8 cellular contexts compared by ENCODE assay signal in genomic region chr6:140462495-140463311, GRCh38.
A peak's percentile ranks its signal among the peaks of the same experiment; 100 is the strongest.
DNase-seq lines count a peak whose midpoint lies in the region; ATAC-seq, FAIRE-seq and TF ChIP-seq lines count a peak whose summit lies in the region.

No MANE protein-coding gene starts in this region.

- TF ChIP-seq CTCF in HCT116 (IDR thresholded peaks at IDR 0.05 in 2 of 3, conservative IDR thresholded peaks at IDR 0.05 in 1 of 3; ENCODE audit: borderline replicate concordance in 1 of 3, insufficient read depth in 1 of 3, low read depth in 2 of 3, low read length in 2 of 3) (no peak), heart right ventricle (IDR thresholded peaks at IDR 0.05) (no peak), A673 (conservative IDR thresholded peaks at IDR 0.05; ENCODE audit: low read depth, low read length) (no peak)

- H3K36me3 ChIP-seq in HCT116 (ENCODE audit: control insufficient read depth in 1 of 2, insufficient read depth in 2 of 2, low read length in 2 of 2): no peaks in the 10 kb centered on the region
- H3K36me3 ChIP-seq in SK-N-MC (ENCODE audit: insufficient read depth, low read length): no peaks in the 10 kb centered on the region
- no peaks in the 10 kb centered on the region for H3K36me3 ChIP-seq in heart right ventricle
- no peaks in the 10 kb centered on the region for H3K36me3 ChIP-seq in small intestine (ENCODE audit: control insufficient read depth in 2 of 2, insufficient read depth in 2 of 2, low read length in 2 of 2)
- H3K36me3 ChIP-seq in A673 (ENCODE audit: insufficient read depth, low read length, poor library complexity, severe bottlenecking): no peaks in the 10 kb centered on the region

- H3K4me3 ChIP-seq in HCT116 (replicated peaks in 1 of 2; ENCODE audit: low read depth in 1 of 2, low read length in 2 of 2) (no peak overlapping the region), SK-N-MC (no peak overlapping the region), heart right ventricle (no peak overlapping the region), small intestine (ENCODE audit: low read depth in 1 of 2, low read length in 2 of 2) (no peak overlapping the region), A673 (ENCODE audit: low read depth, low read length, poor library complexity, severe bottlenecking) (no peak overlapping the region)

- FAIRE-seq in small intestine (lab: Jason Lieb, UNC): peak; percentile 87

- DNase-seq in HCT116 (ENCODE audit: low read depth, low spot score): peak; percentile 35
- DNase-seq in SK-N-MC (ENCODE audit: low read depth, low spot score): no peak
- no peak for DNase-seq in heart right ventricle
- peak; percentile 32 for DNase-seq in small intestine
- no peak for DNase-seq in A673 (ENCODE audit: low spot score)
- no peak for DNase-seq in activated effector memory CD4-positive, alpha-beta T cell treated with Interleukin-2 at 50 U/mL for 16 hours
- no peak for DNase-seq in activated naive CD4-positive, alpha-beta T cell treated with anti-CD3 and anti-CD28 coated beads for 36 hours

- no peaks in the 10 kb centered on the region for H3K9me2 ChIP-seq in HCT116 (ENCODE audit: insufficient read depth)

- no peak overlapping the region for H3K4me3 Mint-ChIP-seq in activated naive CD4-positive, alpha-beta T cell treated with anti-CD3 and anti-CD28 coated beads for 36 hours

- H3K79me2 ChIP-seq in HCT116 (ENCODE audit: insufficient read depth, low read length): no peaks in the 10 kb centered on the region

- H3K4me1 ChIP-seq in HCT116 (ENCODE audit: control insufficient read depth in 1 of 2, insufficient read depth in 2 of 2, low read length in 2 of 2) (peaks cover 14 to 17% of the 10 kb centered on the region in 2 experiments; a peak in 3 of 4 replicates), heart right ventricle (peaks cover 0 to 21% (median 12%) of the 10 kb centered on the region in 9 donors), small intestine (ENCODE audit: control insufficient read depth in 2 of 2, insufficient read depth in 1 of 2, low read depth in 1 of 2, low read length in 1 of 2) (peaks cover 0 to 4% of the 10 kb centered on the region in 2 donors), A673 (ENCODE audit: insufficient read depth, low read length, poor library complexity, severe bottlenecking) (peaks cover 9% of the 10 kb centered on the region)

- H3K9ac ChIP-seq in HCT116 (ENCODE audit: low read length) (no peak overlapping the region), SK-N-MC (ENCODE audit: insufficient read length) (no peak overlapping the region)

- no peaks in the 10 kb centered on the region for H4K20me1 ChIP-seq in HCT116 (ENCODE audit: insufficient read depth)

- ATAC-seq in HCT116 (peak; percentile 58; the same call in 1 of the 2 replicates), heart right ventricle (peak; percentile 63 to 83 (median 80)), HG03439 (IDR thresholded peaks at IDR 0.05; ENCODE audit: unreplicated experiment) (no peak)

- no TSS peak for BruUV-seq in HCT116 (replicated peaks; lab: Mats Ljungman, UMichigan)
- BruUV-seq in A673 (replicated peaks; lab: Mats Ljungman, UMichigan): no TSS peak

- CTCF ChIA-PET in HCT116 (lab: Charles Lee): no interaction called here
- CTCF ChIA-PET in A673 (lab: Charles Lee): no interaction called here
- CTCF ChIA-PET in activated naive CD4-positive, alpha-beta T cell treated with anti-CD3 and anti-CD28 coated beads for 36 hours (lab: Charles Lee): no interaction called here

- RAD21 ChIA-PET in HCT116 (lab: Charles Lee; ENCODE audit: low non-redundant PET in 1 of 2, low total read pairs in 2 of 2, uncharacterized antibody in 2 of 2, unreplicated experiment in 2 of 2): no interaction called here

- peaks cover 4% of the 10 kb centered on the region for H3K9me3 Mint-ChIP-seq in activated naive CD4-positive, alpha-beta T cell treated with anti-CD3 and anti-CD28 coated beads for 36 hours

- no peak for TF ChIP-seq RAD21 in HCT116 (IDR thresholded peaks at IDR 0.05; ENCODE audit: low read depth)

- no peak for TF ChIP-seq POLR2A in HCT116 (IDR thresholded peaks at IDR 0.05; ENCODE audit: borderline replicate concordance, extremely low read depth, insufficient read depth, insufficient read length)

- intact Hi-C loops in HCT116 (cut with micrococcal nuclease): loop anchor here (10.0 kb wide), 1 partner anchor 432 kb away; no protein-coding TSS in a partner anchor
- intact Hi-C loops in heart right ventricle (cut with DNase I): no loop called here
- intact Hi-C loops in A673 (cut with micrococcal nuclease; ENCODE audit: unreplicated experiment): no loop called here
- intact Hi-C loops in activated naive CD4-positive, alpha-beta T cell treated with anti-CD3 and anti-CD28 coated beads for 36 hours (cut with micrococcal nuclease): no loop called here

- H3K36me3 Mint-ChIP-seq in activated naive CD4-positive, alpha-beta T cell treated with anti-CD3 and anti-CD28 coated beads for 36 hours (ENCODE audit: low read depth): no peaks in the 10 kb centered on the region

- H3K4me2 ChIP-seq in HCT116 (ENCODE audit: low read length): peak overlapping the region; percentile 44

- no peaks in the 10 kb centered on the region for H3K4me1 Mint-ChIP-seq in activated naive CD4-positive, alpha-beta T cell treated with anti-CD3 and anti-CD28 coated beads for 36 hours (ENCODE audit: low read depth)

- H3K27ac ChIP-seq in HCT116 (ENCODE audit: low read depth, low read length) (peak overlapping the region; percentile 59), SK-N-MC (peak overlapping the region; percentile 73), heart right ventricle (peak overlapping the region in 9 of 10 donors; percentile 11 to 82 (median 67)), small intestine (ENCODE audit: low read depth in 1 of 2, low read length in 1 of 2) (peak overlapping the region in 1 of 2 donors; percentile 81), A673 (ENCODE audit: low read depth, low read length, poor library complexity, severe bottlenecking) (no peak overlapping the region)

- WGBS in heart right ventricle, 2 donors: 34 to 35% methylated on average over 2 of the region's 2 CpGs
- WGBS in small intestine, 3 donors: 6 to 27% (median 24%) methylated on average over 2 of the region's 2 CpGs

- no peak overlapping the region for H3K27ac Mint-ChIP-seq in activated naive CD4-positive, alpha-beta T cell treated with anti-CD3 and anti-CD28 coated beads for 36 hours

- H3K27me3 ChIP-seq in HCT116 (ENCODE audit: insufficient read depth, low read length): no peaks in the 10 kb centered on the region
- no peaks in the 10 kb centered on the region for H3K27me3 ChIP-seq in heart right ventricle
- no peaks in the 10 kb centered on the region for H3K27me3 ChIP-seq in small intestine (ENCODE audit: control insufficient read depth in 2 of 2, insufficient read depth in 2 of 2, low read length in 2 of 2)
- H3K27me3 ChIP-seq in A673 (replicated peaks; ENCODE audit: insufficient read depth, low read depth, low read length, poor library complexity): no peaks in the 10 kb centered on the region

- H3K9me3 ChIP-seq in HCT116 (ENCODE audit: control insufficient read depth in 1 of 2, insufficient read depth in 1 of 2, low read depth in 1 of 2, low read length in 2 of 2) (peaks cover 3 to 5% of the 10 kb centered on the region in 2 experiments; a peak in 2 of 4 replicates), SK-N-MC (ENCODE audit: low read depth, low read length) (0 out of 2 replicates have a peak, but pooled peaks cover 5% of the 10 kb centered on the region), heart right ventricle (peaks cover 0 to 26% (median 7%) of the 10 kb centered on the region in 11 donors), small intestine (ENCODE audit: control insufficient read depth, low read depth) (no peaks in the 10 kb centered on the region), A673 (ENCODE audit: low read depth, low read length, poor library complexity, severe bottlenecking) (peaks cover 17% of the 10 kb centered on the region)

- POLR2A ChIA-PET in HCT116 (lab: Charles Lee): no interaction called here
- POLR2A ChIA-PET in A673 (lab: Charles Lee; ENCODE audit: low non-redundant PET): no interaction called here

- H2AFZ ChIP-seq in HCT116 (ENCODE audit: low read depth, low read length, poor library complexity, severe bottlenecking): peak overlapping the region; percentile 70

- peaks cover 14% of the 10 kb centered on the region for H3K27me3 Mint-ChIP-seq in activated naive CD4-positive, alpha-beta T cell treated with anti-CD3 and anti-CD28 coated beads for 36 hours (ENCODE audit: low read depth)

TF ChIP-seq in HCT116, 20 proteins besides CTCF, POLR2A, EP300 and RAD21 (continues in another document):
- no peak for TF ChIP-seq TCF7L2 (IDR thresholded peaks at IDR 0.05; ENCODE audit: borderline replicate concordance, extremely low read depth, insufficient read depth, insufficient read length)
- TF ChIP-seq CEBPB (IDR thresholded peaks at IDR 0.05; ENCODE audit: low read depth): peak; percentile 85
- TF ChIP-seq POLR2AphosphoS5 (IDR thresholded peaks at IDR 0.05; ENCODE audit: low read depth, low read length): no peak
- peak; percentile 8; the same call in 1 of the 2 replicates for TF ChIP-seq FOSL1 (IDR thresholded peaks at IDR 0.05; ENCODE audit: low read depth)
- no peak for TF ChIP-seq REST (IDR thresholded peaks at IDR 0.05; ENCODE audit: low read depth)
- TF ChIP-seq YY1 (IDR thresholded peaks at IDR 0.05; ENCODE audit: extremely low read depth, insufficient replicate concordance, low read depth, low read length): no peak
- peak; percentile 64; the same call in 1 of the 2 replicates for TF ChIP-seq CBX3 (IDR thresholded peaks at IDR 0.05; ENCODE audit: low read depth)

Comparison
In these comparisons a context has a peak if more than half of its experiments do, and no peak if none do; other contexts are left out.
1. DNase-seq: peak in HCT116 (single experiment) and small intestine (single experiment); none in SK-N-MC (single experiment), heart right ventricle (0 of 2), A673 (single experiment), activated effector memory CD4-positive, alpha-beta T cell treated with Interleukin-2 at 50 U/mL for 16 hours (single experiment) and activated naive CD4-positive, alpha-beta T cell treated with anti-CD3 and anti-CD28 coated beads for 36 hours (single experiment).